In the genomic region with DNA sequence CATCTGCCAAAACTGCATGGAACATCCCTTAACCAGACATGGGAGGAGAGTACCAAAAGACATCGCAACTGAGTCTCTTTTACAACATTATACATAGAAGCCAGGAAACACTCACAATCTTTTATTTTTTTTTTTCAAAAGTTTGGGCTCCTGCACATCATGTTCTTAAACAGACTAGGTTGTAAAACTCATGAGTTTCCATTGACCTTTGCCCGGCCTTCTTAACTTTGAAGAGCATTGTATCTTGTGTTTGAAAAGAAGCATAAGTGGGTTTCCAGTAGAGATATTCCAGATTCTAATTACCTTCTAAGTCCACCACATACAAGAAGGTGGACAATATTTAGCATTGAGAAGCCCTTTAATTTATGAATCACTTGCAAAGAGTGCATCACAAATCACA, we compare ENCODE assay signal across 28 cellular contexts.
"Had no signal": no experiment of that assay in that cellular context is flagged by ENCODE, and none has a peak within 500 bp of the region (broad histone marks: within the 10 kb centered on the region; RNA-seq: fewer than 3 reads in every experiment).

No MANE protein-coding gene starts in this region.

- ATAC-seq: activated CD4-positive, alpha-beta T cell treated with anti-CD3 and anti-CD28 coated beads for 36 hours; activated CD8-positive, alpha-beta memory T cell treated with anti-CD3 and anti-CD28 coated beads, Interleukin-2, amount 10 ng/mL, durations not matched to agents 7 days and 5 days; activated CD8-positive, alpha-beta T cell treated with anti-CD3 and anti-CD28 coated beads, Interleukin-2, amount 10 ng/mL, durations not matched to agents 7 days and 5 days; activated naive CD4-positive, alpha-beta T cell treated with anti-CD3 and anti-CD28 coated beads, Interleukin-2, amount 50 U/mL, for 72 hours; activated T-cell treated with anti-CD3 and anti-CD28 coated beads, Interleukin-2, amount 50 U/mL, for 72 hours; T-helper 17 cell had no signal

- DNase-seq: activated CD4-positive, alpha-beta memory T cell treated with anti-CD3 and anti-CD28 coated beads for 36 hours; activated CD4-positive, alpha-beta T cell treated with anti-CD3 and anti-CD28 coated beads for 36 hours; activated CD4-positive, alpha-beta T cell treated with anti-CD3 and anti-CD28 coated beads, Interleukin-2, amount 10 ng/mL, durations not matched to agents 24 days and 14 days; activated CD4-positive, CD25-positive, alpha-beta regulatory T cell; activated CD4-positive, CD25-positive, alpha-beta regulatory T cell treated with anti-CD3 and anti-CD28 coated beads, Interleukin-2, amount 50 U/mL, for 72 hours; activated CD8-positive, alpha-beta memory T cell treated with anti-CD3 and anti-CD28 coated beads, Interleukin-2, amount 10 ng/mL, durations not matched to agents 7 days and 5 days; activated CD8-positive, alpha-beta memory T cell treated with anti-CD3 and anti-CD28 coated beads, Interleukin-2, amount 50 U/mL, for 4 hours; activated CD8-positive, alpha-beta T cell treated with anti-CD3 and anti-CD28 coated beads, Interleukin-2, amount 10 ng/mL, durations not matched to agents 7 days and 5 days; activated gamma-delta T cell; activated naive CD4-positive, alpha-beta T cell; activated naive CD4-positive, alpha-beta T cell treated with anti-CD3 and anti-CD28 coated beads, Interleukin-2, amount 10 ng/mL, durations not matched to agents 7 days and 5 days; activated naive CD8-positive, alpha-beta T cell treated with anti-CD3 and anti-CD28 coated beads, Interleukin-2, amount 10 ng/mL, durations not matched to agents 7 days and 5 days; activated T-cell treated with anti-CD3 and anti-CD28 coated beads, Interleukin-2, amount 50 U/mL, for 24 hours; activated T-cell treated with anti-CD3 and anti-CD28 coated beads, Interleukin-2, amount 50 U/mL, for 72 hours; dorsolateral prefrontal cortex; effector memory CD4-positive, alpha-beta T cell; endodermal cell; erythroblast; foreskin fibroblast; T-helper 1 cell; T-helper 17 cell; T1000 had no signal

- H3K36me3 ChIP-seq: ascending aorta, breast epithelium, esophagus muscularis mucosa had no signal

- H3K27ac ChIP-seq: ascending aorta, breast epithelium, coronary artery, dorsolateral prefrontal cortex, esophagus muscularis mucosa had no signal

- H3K9me3 ChIP-seq: ascending aorta had no signal

- FAIRE-seq: frontal cortex had no signal

- H3K4me1 ChIP-seq: ascending aorta, breast epithelium had no signal

- H3K4me3 ChIP-seq: ascending aorta, breast epithelium, coronary artery, dorsolateral prefrontal cortex, esophagus muscularis mucosa had no signal

- H3K27me3 ChIP-seq: ascending aorta, breast epithelium, esophagus muscularis mucosa had no signal
